Comparison of ENCODE assay signal across 9 cellular contexts in the genomic region with DNA sequence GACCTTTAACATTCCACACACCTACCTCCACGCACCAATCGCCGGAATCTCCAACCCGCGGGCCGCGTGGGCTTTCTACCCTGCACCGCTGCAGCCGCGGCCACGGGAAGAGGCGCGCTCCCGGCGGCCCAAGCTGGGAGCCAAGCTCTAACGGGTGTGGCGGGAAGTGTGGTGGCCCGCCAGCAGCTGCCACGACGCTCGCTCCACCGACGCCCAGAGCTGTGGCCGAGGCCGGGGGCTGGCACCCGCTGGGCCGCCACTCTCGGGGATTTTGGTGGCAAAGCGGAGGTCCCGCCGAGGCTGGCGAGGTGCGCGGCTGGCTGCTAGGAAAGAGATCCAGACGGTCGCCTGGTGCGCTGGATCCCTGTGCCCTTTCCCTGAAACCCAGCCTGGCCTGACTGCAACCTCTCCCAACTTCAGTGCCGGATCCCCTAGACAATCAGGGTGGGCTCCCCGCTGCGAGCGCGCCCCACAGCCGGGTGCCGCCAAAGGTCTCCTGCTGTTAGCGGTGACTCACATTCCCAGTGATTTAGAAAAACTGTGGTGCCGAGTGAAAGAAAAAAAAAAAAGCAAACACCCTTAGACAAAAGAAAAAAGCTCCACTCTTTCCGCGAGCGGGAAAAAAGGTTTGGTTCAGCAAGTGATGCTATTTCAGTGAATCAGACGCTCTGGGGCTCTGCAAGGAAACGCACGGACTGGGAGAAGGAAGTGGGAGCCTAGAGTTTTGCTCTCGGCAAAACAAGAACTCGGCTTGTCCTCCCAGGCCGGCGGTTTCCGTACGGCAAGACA. TPM values are rescaled to one million over a fixed set of nuclear protein-coding genes. Genes with fewer than 3 reads are reported as not detected.
DNase-seq lines count a peak whose midpoint lies in the region; ATAC-seq, FAIRE-seq and TF ChIP-seq lines count a peak whose summit lies in the region.
"Had no signal": no experiment of that assay in that cellular context is flagged by ENCODE, and none has a peak within 500 bp of the region (broad histone marks: within the 10 kb centered on the region; RNA-seq: fewer than 3 reads in every experiment).

No MANE protein-coding gene starts in this region.

- H3K27me3 ChIP-seq in NT2/D1 (ENCODE audit: insufficient read depth, insufficient read length), result peaks cover 80% of the 10 kb centered on the region
- peaks cover 45% of the 10 kb centered on the region for H3K27me3 ChIP-seq in astrocyte (ENCODE audit: insufficient read depth, low read length)
- peaks cover 34% of the 10 kb centered on the region for H3K27me3 ChIP-seq in iPS-15b (ENCODE audit: control insufficient read depth, insufficient read depth, low read length)
- H3K27me3 ChIP-seq in skeletal muscle tissue (ENCODE audit: control insufficient read depth in 3 of 3, insufficient read depth in 3 of 3, low read length in 3 of 3), result peaks cover 0 to 22% (median 7%) of the 10 kb centered on the region in 3 donors

- no peaks in the 10 kb centered on the region for H3K36me3 ChIP-seq in NT2/D1 (ENCODE audit: insufficient read depth, insufficient read length, low read length)
- no peaks in the 10 kb centered on the region for H3K36me3 ChIP-seq in astrocyte (ENCODE audit: insufficient read depth, low read length)
- H3K36me3 ChIP-seq in iPS-15b (ENCODE audit: control insufficient read depth, insufficient read depth, low read length), result no peaks in the 10 kb centered on the region
- H3K36me3 ChIP-seq in skeletal muscle tissue (ENCODE audit: control insufficient read depth in 3 of 3, insufficient read depth in 3 of 3, low read length in 3 of 3), result no peaks in the 10 kb centered on the region

- H3K4me3 Mint-ChIP-seq in astrocyte (ENCODE audit: unreplicated experiment), result peak overlapping the region; percentile 83

- no peaks in the 10 kb centered on the region for H3K9me3 ChIP-seq in NT2/D1 (ENCODE audit: insufficient read depth, low read length)
- no peaks in the 10 kb centered on the region for H3K9me3 ChIP-seq in astrocyte (ENCODE audit: insufficient read depth, low read depth, low read length)
- no peaks in the 10 kb centered on the region for H3K9me3 ChIP-seq in iPS-15b (ENCODE audit: control insufficient read depth, insufficient read depth, low read length)
- H3K9me3 ChIP-seq in skeletal muscle tissue (ENCODE audit: control insufficient read depth in 3 of 3, low read length in 3 of 3), result no peaks in the 10 kb centered on the region

- no peak for FAIRE-seq in astrocyte (lab: Jason Lieb, UNC)

- H3K9ac ChIP-seq in NT2/D1 (ENCODE audit: insufficient read length, low read depth) (peak overlapping the region; percentile 95), astrocyte (ENCODE audit: low read length) (peak overlapping the region; percentile 48), iPS-15b (ENCODE audit: low read depth, low read length) (no peak overlapping the region), skeletal muscle tissue (ENCODE audit: low read depth in 1 of 3, low read length in 3 of 3) (peak overlapping the region in 2 of 3 donors; percentile 40 to 45)
- H3K9ac ChIP-seq: KMS-11 had no signal

- H3K9me3 Mint-ChIP-seq in astrocyte (ENCODE audit: unreplicated experiment), result no peaks in the 10 kb centered on the region

- peak overlapping the region; percentile 77 for H3K27ac Mint-ChIP-seq in astrocyte (ENCODE audit: unreplicated experiment)

- DNase-seq in DMS153 treated with DMSO at 0.1 percent for 48 hours (lab: John Stamatoyannopoulos, UW; ENCODE audit: unreplicated experiment), result peak; percentile 55
- no peak for DNase-seq in NT2/D1 (ENCODE audit: low read depth, low spot score)
- DNase-seq in astrocyte (ENCODE audit: low read depth), result peak; percentile 69
- DNase-seq in NCI-H1092 (lab: John Stamatoyannopoulos, UW), result no peak
- no peak for DNase-seq in effector CD4-positive, alpha-beta T cell

- TF ChIP-seq CTCF in astrocyte (IDR thresholded peaks at IDR 0.05; ENCODE audit: insufficient read depth, low read depth, low read length), result no peak

- no peak overlapping the region for H3K27ac ChIP-seq in astrocyte (ENCODE audit: low read depth, low read length)
- H3K27ac ChIP-seq in skeletal muscle tissue (ENCODE audit: low read depth, low read length), result peak overlapping the region; percentile 5
- H3K27ac ChIP-seq: KMS-11 had no signal

- H3K79me2 ChIP-seq in astrocyte (ENCODE audit: insufficient read depth, low read length), result no peaks in the 10 kb centered on the region

- peak overlapping the region; percentile 54 for H2AFZ ChIP-seq in astrocyte (ENCODE audit: low read depth, low read length)

- ATAC-seq in GM21825 (IDR thresholded peaks at IDR 0.05; ENCODE audit: unreplicated experiment), result no peak

- H3K4me1 Mint-ChIP-seq in astrocyte (ENCODE audit: low read depth, unreplicated experiment), result peaks cover 9% of the 10 kb centered on the region

- H3K4me1 ChIP-seq in NT2/D1 (ENCODE audit: insufficient read depth, insufficient read length) (no peaks in the 10 kb centered on the region), astrocyte (ENCODE audit: insufficient read depth, low read length) (peaks cover 39% of the 10 kb centered on the region), iPS-15b (ENCODE audit: control insufficient read depth, insufficient read depth, low read length) (no peaks in the 10 kb centered on the region), skeletal muscle tissue (ENCODE audit: control insufficient read depth in 3 of 3, insufficient read depth in 3 of 3, low read length in 3 of 3) (peaks cover 24 to 33% (median 33%) of the 10 kb centered on the region in 3 donors)

- peaks cover 18% of the 10 kb centered on the region for H3K27me3 Mint-ChIP-seq in astrocyte (ENCODE audit: low read depth, unreplicated experiment)

- peaks cover 6% of the 10 kb centered on the region for H4K20me1 ChIP-seq in astrocyte (ENCODE audit: insufficient read depth, low read length)

- H3K4me3 ChIP-seq in NT2/D1 (ENCODE audit: insufficient read length, low read depth) (peak overlapping the region; percentile 67), astrocyte (ENCODE audit: insufficient read depth, low read depth, low read length) (peak overlapping the region; percentile 55), iPS-15b (ENCODE audit: low read depth, low read length) (peak overlapping the region; percentile 54), skeletal muscle tissue (ENCODE audit: low read length in 3 of 3) (peak overlapping the region; percentile 47 to 79 (median 70))

- peak overlapping the region; percentile 96 for H3K4me2 ChIP-seq in astrocyte (ENCODE audit: low read length)
- H3K4me2 ChIP-seq: KMS-11 had no signal

- no peaks in the 10 kb centered on the region for H3K36me3 Mint-ChIP-seq in astrocyte (ENCODE audit: low read depth, unreplicated experiment)

RNA-seq across cellular contexts. Expression of gene BCL2L11, which starts 2.9 kb away (rescaled TPM):
- total RNA-seq in astrocyte (12.6 and 19.3 TPM in 2 replicates), skeletal muscle tissue (6.3 TPM)

Comparison
In these comparisons a context has a peak if more than half of its experiments do, and no peak if none do; other contexts are left out.
1. DNase-seq: peak in DMS153 treated with DMSO at 0.1 percent for 48 hours (single experiment) and astrocyte (single experiment); none in NT2/D1 (single experiment), NCI-H1092 (single experiment) and effector CD4-positive, alpha-beta T cell (single experiment).
2. Peak in every context shown above with its lines, with median percentiles within 50 percentile points of each other: H3K4me3 ChIP-seq.